14 cellular contexts compared by ENCODE assay signal in the genomic region with DNA sequence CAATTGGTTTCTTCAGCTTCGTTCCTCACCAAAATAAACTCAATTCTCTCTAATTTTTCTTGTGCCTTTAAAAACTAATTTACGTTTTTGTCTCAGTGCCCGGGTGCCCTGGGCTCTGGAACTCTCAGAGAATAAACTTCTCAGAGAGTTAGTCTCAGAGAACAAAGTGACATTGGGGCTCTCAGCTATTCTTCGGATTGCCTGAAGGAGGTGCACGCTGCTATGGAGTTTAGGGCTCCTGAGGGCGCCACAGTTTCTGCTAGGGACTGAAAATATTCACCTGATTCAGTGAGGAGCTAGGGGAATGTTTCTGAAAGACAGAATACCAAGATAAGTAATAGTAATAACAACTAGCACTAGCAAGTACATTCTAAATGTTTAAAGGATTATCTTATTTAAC. TPM values are rescaled to one million over a fixed set of nuclear protein-coding genes. Genes with fewer than 3 reads are reported as not detected.
A peak's percentile ranks its signal among the peaks of the same experiment; 100 is the strongest.
DNase-seq lines count a peak whose midpoint lies in the region; ATAC-seq and TF ChIP-seq lines count a peak whose summit lies in the region.
"Had no signal": no experiment of that assay in that cellular context is flagged by ENCODE, and none has a peak within 500 bp of the region (broad histone marks: within the 10 kb centered on the region; RNA-seq: fewer than 3 reads in every experiment).

No MANE protein-coding gene starts in this region.

- no peak overlapping the region for H2AFZ ChIP-seq in H9 (ENCODE audit: low read length)

- peaks cover 6% of the 10 kb centered on the region for H3K23me2 ChIP-seq in H9 (ENCODE audit: insufficient read length, low read depth, low read length, poor library complexity, severe bottlenecking)

- H3K79me1 ChIP-seq in H9 (ENCODE audit: insufficient read depth, low read depth, low read length, poor library complexity, severe bottlenecking) = no peaks in the 10 kb centered on the region

- no peak for TF ChIP-seq POLR2A in stomach (IDR thresholded peaks at IDR 0.05)

- no peak overlapping the region for H3K18ac ChIP-seq in H9 (ENCODE audit: insufficient read length, low read depth, low read length)

- H3K27me3 Mint-ChIP-seq in H9 (ENCODE audit: low read depth) = peaks cover 98% of the 10 kb centered on the region

- H2BK12ac ChIP-seq in H9 (ENCODE audit: insufficient read length, low read depth, low read length) = no peak overlapping the region

- no peak overlapping the region for H2BK120ac ChIP-seq in H9 (ENCODE audit: low read depth, low read length, poor library complexity, severe bottlenecking)

- DNase-seq in AG09319 (ENCODE audit: extremely low read depth, low read depth) (no peak), H9 (peak; percentile 53), RWPE2 (ENCODE audit: low spot score) (no peak), fibroblast of the aortic adventitia (ENCODE audit: low read depth) (no peak), left colon (no peak), NK-92 (lab: John Stamatoyannopoulos, UW; ENCODE audit: unreplicated experiment) (no peak), stomach (no peak)
- DNase-seq: left lung; NCI-H146; occipital lobe; stimulated activated naive CD8-positive, alpha-beta T cell treated with anti-CD3 and anti-CD28 coated beads, Interleukin-15, Interleukin-2, amounts not matched to agents 100 U/mL and 50 U/mL, for 24 hours had no signal

- H2BK15ac ChIP-seq in H9 (ENCODE audit: low read depth, low read length) = no peak overlapping the region

- TF ChIP-seq EP300 in stomach (IDR thresholded peaks at IDR 0.05) = no peak

- no peak overlapping the region for H3K27ac Mint-ChIP-seq in H9

- H4K20me1 ChIP-seq in H9 (ENCODE audit: control insufficient read depth, insufficient read depth, insufficient read length) = no peaks in the 10 kb centered on the region

- H3K79me2 ChIP-seq in H9 (ENCODE audit: insufficient read depth, low read length) = no peaks in the 10 kb centered on the region

- H3K27ac ChIP-seq in H9 (ENCODE audit: insufficient read length, low read depth, low read length) (no peak overlapping the region), RWPE2 (ENCODE audit: poor library complexity, severe bottlenecking) (no peak overlapping the region), stomach (no peak overlapping the region)
- H3K27ac ChIP-seq: breast epithelium, left lung, VCaP had no signal

- WGBS in H9 (ENCODE audit: extremely low coverage, insufficient read length, low lambda C conversion rate) = no CpG with 5 or more reads among the region's 6 CpGs
- 2 to 6% (median 3%) methylated on average over 6 of the region's 6 CpGs for WGBS in stomach, 5 donors

- H3K9ac ChIP-seq in H9 (ENCODE audit: extremely low read depth, insufficient read length, low read length) = no peak overlapping the region

- no peak overlapping the region for H3T11ph ChIP-seq in H9 (ENCODE audit: low read length)

- H3K23ac ChIP-seq in H9 (ENCODE audit: insufficient read length, low read depth, low read length) = no peak overlapping the region

- no peak overlapping the region for H4K91ac ChIP-seq in H9 (ENCODE audit: insufficient read length, low read depth, low read length)

- no peaks in the 10 kb centered on the region; a peak in 2 of 7 replicates for H3K36me3 Mint-ChIP-seq in H9 (ENCODE audit: insufficient read depth in 1 of 3, low read depth in 3 of 3)

- peaks cover 56 to 88% of the 10 kb centered on the region in 2 experiments for H3K4me1 Mint-ChIP-seq in H9

- H3K9me3 ChIP-seq in H9 (ENCODE audit: control insufficient read depth, low read depth, low read length) (no peaks in the 10 kb centered on the region), RWPE2 (ENCODE audit: severe bottlenecking) (no peaks in the 10 kb centered on the region), stomach (peaks cover 0 to 16% (median 9%) of the 10 kb centered on the region in 4 donors)
- H3K9me3 ChIP-seq: breast epithelium, left lung had no signal

- TF ChIP-seq CTCF in AG09319 (IDR thresholded peaks at IDR 0.05; ENCODE audit: low read depth, low read length) (peak; percentile 5; the same call in 1 of the 2 replicates), H9 (conservative IDR thresholded peaks at IDR 0.05) (peak; percentile 72), RWPE2 (IDR thresholded peaks at IDR 0.05; ENCODE audit: poor library complexity, severe bottlenecking) (peak; percentile 9), fibroblast of the aortic adventitia (IDR thresholded peaks at IDR 0.05; ENCODE audit: insufficient read depth, low read length) (peak; percentile 44), stomach (IDR thresholded peaks at IDR 0.05) (no peak)

- no peak overlapping the region for H3K4me2 ChIP-seq in H9 (ENCODE audit: insufficient read depth, insufficient read length, low read length)

- H2AK5ac ChIP-seq in H9 (ENCODE audit: insufficient read length, low read length) = no peak overlapping the region

- 0 out of 5 replicates have a peak overlapping the region, but pooled peaks of 1 of the 2 experiments have one; percentile 12 for H3K4me3 Mint-ChIP-seq in H9

- no peak for ATAC-seq in RWPE2 (ENCODE audit: low read depth)
- ATAC-seq in HG02870 (IDR thresholded peaks at IDR 0.05; ENCODE audit: unreplicated experiment) = no peak
- ATAC-seq in left colon = no peak
- ATAC-seq: left lung; stimulated activated naive CD8-positive, alpha-beta T cell treated with anti-CD3 and anti-CD28 coated beads, Interleukin-15, Interleukin-2, amounts not matched to agents 100 U/mL and 50 U/mL, for 24 hours had no signal

- peaks cover 0 to 3% of the 10 kb centered on the region in 2 experiments; a peak in 2 of 5 replicates for H3K9me3 Mint-ChIP-seq in H9

- no peak overlapping the region for H2BK20ac ChIP-seq in H9 (ENCODE audit: low read depth, low read length, poor library complexity, severe bottlenecking)

- H3K4me3 ChIP-seq in RWPE2 (ENCODE audit: severe bottlenecking) = no peak overlapping the region
- no peak overlapping the region for H3K4me3 ChIP-seq in fibroblast of the aortic adventitia (ENCODE audit: low read depth, low read length)
- no peak overlapping the region for H3K4me3 ChIP-seq in stomach
- H3K4me3 ChIP-seq: breast epithelium, left lung had no signal

- no peak overlapping the region for H4K5ac ChIP-seq in H9 (ENCODE audit: insufficient read length, low read depth, low read length)

- no peak overlapping the region for H4K8ac ChIP-seq in H9 (replicated peaks; ENCODE audit: insufficient read length, low read depth, low read length)

- intact Hi-C loops in left colon (cut with DNase I, micrococcal nuclease) (no loop called here), stomach (cut with DNase I; ENCODE audit: low total_unique reads) (no loop called here)

- H3K4ac ChIP-seq in H9 (ENCODE audit: low read depth, low read length) = no peak overlapping the region

- H2BK5ac ChIP-seq in H9 (ENCODE audit: insufficient read length, low read length) = no peak overlapping the region

- no peak overlapping the region for H3K56ac ChIP-seq in H9 (ENCODE audit: insufficient read length, low read depth, low read length)

- H3K27me3 ChIP-seq in H9 (ENCODE audit: insufficient read depth, low read length) (peaks cover 68% of the 10 kb centered on the region), RWPE2 (ENCODE audit: insufficient read depth, poor library complexity, severe bottlenecking) (peaks cover 99% of the 10 kb centered on the region), stomach (peaks cover 38 to 97% (median 89%) of the 10 kb centered on the region in 3 donors)

- H3K14ac ChIP-seq in H9 (ENCODE audit: insufficient read depth, low read length) = no peak overlapping the region

- H3K36me3 ChIP-seq in RWPE2 (ENCODE audit: low read depth) (no peaks in the 10 kb centered on the region), stomach (no peaks in the 10 kb centered on the region)
- H3K36me3 ChIP-seq: breast epithelium, left lung had no signal

- H3K4me1 ChIP-seq in H9 (ENCODE audit: insufficient read depth, low read length) (peaks cover 6% of the 10 kb centered on the region; the same call in 1 of the 2 replicates), RWPE2 (ENCODE audit: insufficient read depth, poor library complexity, severe bottlenecking) (no peaks in the 10 kb centered on the region), stomach (no peaks in the 10 kb centered on the region)
- H3K4me1 ChIP-seq: breast epithelium, left lung had no signal

RNA-seq across cellular contexts. Expression of gene ZIC4, which starts 22.7 kb away (rescaled TPM):
- not detected in 2 replicates for total RNA-seq in H9 (2021)
- not detected in 2 replicates for total RNA-seq in fibroblast of the aortic adventitia (ENCODE audit: low replicate concordance)
- total RNA-seq in left colon = not detected
- total RNA-seq in stomach = not detected
- polyA plus RNA-seq in stomach = not detected
- total RNA-seq: left lung had no signal

RNA-seq across cellular contexts. Expression of gene ZIC1, which starts 25.5 kb away (rescaled TPM):
- total RNA-seq in H9 (2021) (not detected in 2 replicates), fibroblast of the aortic adventitia (ENCODE audit: low replicate concordance) (0.18 TPM in 1 of 2 replicates, not detected in the other), left colon (not detected), stomach (not detected)
- under 1 TPM in 1 of 3 donors, not detected in 2; 0.76 TPM for polyA plus RNA-seq in stomach

Comparison
In these comparisons a context has a peak if more than half of its experiments do, and no peak if none do; other contexts are left out.
1. CTCF ChIP-seq: peak in AG09319 (single experiment), H9 (single experiment), RWPE2 (single experiment) and fibroblast of the aortic adventitia (single experiment); none in stomach (0 of 7).